Comparison of ENCODE assay signal across 22 cellular contexts in genomic region chr15:41562784-41563198, GRCh38. TPM values are rescaled to one million over a fixed set of nuclear protein-coding genes. Genes with fewer than 3 reads are reported as not detected.
A peak's percentile ranks its signal among the peaks of the same experiment; 100 is the strongest.
DNase-seq lines count a peak whose midpoint lies in the region; ATAC-seq, FAIRE-seq and TF ChIP-seq lines count a peak whose summit lies in the region.
"Had no signal": no experiment of that assay in that cellular context is flagged by ENCODE, and none has a peak within 500 bp of the region (broad histone marks: within the 10 kb centered on the region; RNA-seq: fewer than 3 reads in every experiment).

No MANE protein-coding gene starts in this region.

- H3K4me3 ChIP-seq in right cardiac atrium (ENCODE audit: low read length) = no peak overlapping the region
- H3K4me3 ChIP-seq in H1 (ENCODE audit: extremely low read depth in 1 of 4, insufficient read depth in 2 of 4, low read depth in 3 of 4, low read length in 4 of 4) = peak overlapping the region in 1 of 4 experiments; percentile 38; a peak in 1 of 8 replicates
- H3K4me3 ChIP-seq in neural progenitor cell = peak overlapping the region; percentile 11
- H3K4me3 ChIP-seq in uterus = no peak overlapping the region
- H3K4me3 ChIP-seq: prostate gland had no signal

- H3K23ac ChIP-seq in H1 (ENCODE audit: insufficient read length) = no peak overlapping the region

- peak overlapping the region; percentile 6 for H4K5ac ChIP-seq in H1 (ENCODE audit: insufficient read length, low read depth, low read length)

- no peak overlapping the region for H3K27ac Mint-ChIP-seq in neural progenitor cell
- H3K27ac Mint-ChIP-seq: activated naive CD8-positive, alpha-beta T cell had no signal

- no peak overlapping the region for H3K56ac ChIP-seq in H1 (replicated peaks; ENCODE audit: insufficient read length, low read depth, low read length)

- H3K14ac ChIP-seq in H1 (ENCODE audit: insufficient read length) = no peak overlapping the region

- H2BK15ac ChIP-seq in H1 (ENCODE audit: low read length) = no peak overlapping the region

- no peak overlapping the region for H2BK120ac ChIP-seq in H1 (replicated peaks; ENCODE audit: low read depth, low read length)

- FAIRE-seq in H1 (lab: Jason Lieb, UNC) = no peak
- FAIRE-seq: bronchial epithelial cell had no signal

- DNase-seq in right cardiac atrium (peak in 2 of 3 donors; percentile 64 to 74), Right ventricle myocardium superior (no peak), H1 (ENCODE audit: low read depth in 1 of 2, low spot score in 2 of 2) (no peak), neural progenitor cell (ENCODE audit: low spot score) (peak; percentile 48), uterus (peak; percentile 76 to 81), hepatic stellate cell (ENCODE audit: low spot score) (no peak), DMS53 (lab: John Stamatoyannopoulos, UW) (no peak)
- DNase-seq: activated CD4-positive, alpha-beta T cell treated with anti-CD3 and anti-CD28 coated beads, Interleukin-2, amount 50 U/mL, for 1 hour; CD4-positive, CD25-positive, alpha-beta regulatory T cell; EL; left cardiac atrium; NCI-H1436 treated with DMSO at 0.1 percent for 48 hours; NCI-H345; stimulated activated CD4-positive, alpha-beta T cell treated with anti-CD3 and anti-CD28 coated beads, Interleukin-15, amount 100 ng/mL, for 24 hours; stimulated activated naive CD8-positive, alpha-beta T cell treated with anti-CD3 and anti-CD28 coated beads, Interleukin-15, Interleukin-2, amounts not matched to agents 100 U/mL and 50 U/mL, for 24 hours; T1000 had no signal

- TF ChIP-seq CTCF in H1 (IDR thresholded peaks at IDR 0.05; ENCODE audit: control extremely low read depth in 1 of 3, insufficient read depth in 1 of 3, low read depth in 1 of 3, low read length in 3 of 3) = no peak
- no peak for TF ChIP-seq CTCF in neural progenitor cell (IDR thresholded peaks at IDR 0.05)
- no peak for TF ChIP-seq CTCF in uterus (IDR thresholded peaks at IDR 0.05)

- peak overlapping the region; percentile 97; the same call in 1 of the 2 replicates for H2AK5ac ChIP-seq in H1 (ENCODE audit: low read depth, low read length)

- H3K9me3 ChIP-seq in right cardiac atrium (ENCODE audit: control insufficient read depth, low read length) (no peaks in the 10 kb centered on the region), H1 (ENCODE audit: insufficient read depth in 2 of 2, low read depth in 1 of 2, low read length in 1 of 2) (no peaks in the 10 kb centered on the region), neural progenitor cell (ENCODE audit: low read depth) (no peaks in the 10 kb centered on the region), uterus (no peaks in the 10 kb centered on the region)
- H3K9me3 ChIP-seq: prostate gland had no signal

- peak overlapping the region; percentile 71 for H4K91ac ChIP-seq in H1 (replicated peaks; ENCODE audit: insufficient read length, low read length)

- peaks cover 7% of the 10 kb centered on the region; the same call in 1 of the 2 replicates for H3K23me2 ChIP-seq in H1 (ENCODE audit: low read depth, low read length)

- CTCF ChIA-PET in H1 (lab: Charles Lee; ENCODE audit: partially characterized antibody) = interaction anchor here (0.7 to 5.5 kb wide), 9 partner anchors 10 to 248 kb away, joined by 3 to 80 read pairs (median 5); no protein-coding TSS in a partner anchor

- no peak for TF ChIP-seq RAD21 in H1 (IDR thresholded peaks at IDR 0.05 in 1 of 2, conservative IDR thresholded peaks at IDR 0.05 in 1 of 2; ENCODE audit: low read depth in 2 of 2, low read length in 2 of 2)

- peak overlapping the region; percentile 78 for H3K18ac ChIP-seq in H1 (ENCODE audit: extremely low read depth, low read length)

- no peaks in the 10 kb centered on the region; the same call in none of the 2 replicates for H3K79me1 ChIP-seq in H1 (ENCODE audit: low read depth, low read length)

- POLR2A ChIA-PET in H1 (lab: Charles Lee; ENCODE audit: partially characterized antibody) = interaction anchor here (1.0 to 21.2 kb wide), 12 partner anchors 8 to 390 kb away, joined by 3 to 643 read pairs (median 7); partner anchors contain the start of genes MGA and RPAP1

- H3K27me3 Mint-ChIP-seq in neural progenitor cell (ENCODE audit: insufficient read depth, low read depth) = peaks cover 12% of the 10 kb centered on the region

- no peaks in the 10 kb centered on the region for H3K9me3 Mint-ChIP-seq in neural progenitor cell

- WGBS in right cardiac atrium = 66% methylated on average over 4 of the region's 4 CpGs
- WGBS in H1 (ENCODE audit: extremely low coverage in 1 of 2, insufficient coverage in 1 of 2, insufficient read length in 1 of 2, insufficient replicate concordance in 2 of 2, low coverage in 1 of 2, low lambda C conversion rate in 2 of 2, missing lambda C conversion rate in 1 of 2), 2 experiments = 79% methylated on average over 4 of the region's 4 CpGs; no CpG with 5 or more reads in 1 of the 2 experiments

- H3K36me3 Mint-ChIP-seq in neural progenitor cell = peaks cover 2% of the 10 kb centered on the region
- H3K36me3 Mint-ChIP-seq: activated naive CD8-positive, alpha-beta T cell; CD4-positive, CD25-positive, alpha-beta regulatory T cell had no signal

- intact Hi-C loops in right cardiac atrium (cut with DNase I) = no loop called here
- intact Hi-C loops in Right ventricle myocardium superior (cut with DNase I) = no loop called here
- intact Hi-C loops in uterus (cut with DNase I; ENCODE audit: low total_unique reads) = no loop called here

- peak overlapping the region in 1 of 4 experiments; percentile 37; a peak in 2 of 7 replicates for H3K9ac ChIP-seq in H1 (replicated peaks in 1 of 4; ENCODE audit: extremely low read depth in 1 of 4, low read depth in 3 of 4, low read length in 3 of 4)
- no peak overlapping the region for H3K9ac ChIP-seq in neural progenitor cell

- H3K4me2 ChIP-seq in H1 (ENCODE audit: insufficient read depth in 1 of 2, low read depth in 2 of 2, low read length in 2 of 2) = peak overlapping the region; percentile 44 to 61
- peak overlapping the region; percentile 99 for H3K4me2 ChIP-seq in neural progenitor cell

- H3K27me3 ChIP-seq in right cardiac atrium (ENCODE audit: control insufficient read depth, insufficient read depth) (no peaks in the 10 kb centered on the region), H1 (replicated peaks in 1 of 4; ENCODE audit: control insufficient read depth in 3 of 4, extremely low read depth in 1 of 4, insufficient read depth in 3 of 4, low read length in 3 of 4) (no peaks in the 10 kb centered on the region; a peak in 1 of 7 replicates), neural progenitor cell (no peaks in the 10 kb centered on the region), uterus (no peaks in the 10 kb centered on the region)

- peak overlapping the region; percentile 76 for H4K8ac ChIP-seq in H1 (ENCODE audit: extremely low read depth, insufficient read depth, low read length)

- H2BK12ac ChIP-seq in H1 (ENCODE audit: low read depth, low read length) = peak overlapping the region; percentile 93

- H2BK20ac ChIP-seq in H1 (ENCODE audit: low read length) = peak overlapping the region; percentile 98

- H3K36me3 ChIP-seq in H1 (ENCODE audit: control insufficient read depth in 2 of 4, insufficient read depth in 4 of 4, low read length in 3 of 4) (peaks cover 0 to 49% (median 6%) of the 10 kb centered on the region in 4 experiments; a peak in 5 of 8 replicates), neural progenitor cell (peaks cover 6% of the 10 kb centered on the region), uterus (no peaks in the 10 kb centered on the region)
- H3K36me3 ChIP-seq: prostate gland had no signal

- peak overlapping the region; percentile 80 for H2BK5ac ChIP-seq in H1 (ENCODE audit: low read depth, low read length)

- H3F3A ChIP-seq in neural progenitor cell (ENCODE audit: low read depth) = peaks cover 71% of the 10 kb centered on the region

- peaks cover 3% of the 10 kb centered on the region for H3K4me1 ChIP-seq in right cardiac atrium (ENCODE audit: control insufficient read depth, insufficient read depth, low read length)
- H3K4me1 ChIP-seq in H1 (replicated peaks in 1 of 4; ENCODE audit: control insufficient read depth in 3 of 4, insufficient read depth in 4 of 4, low read length in 3 of 4) = peaks cover 30 to 71% (median 59%) of the 10 kb centered on the region in 4 experiments
- H3K4me1 ChIP-seq in neural progenitor cell = peaks cover 79% of the 10 kb centered on the region
- H3K4me1 ChIP-seq in uterus = peaks cover 4 to 12% of the 10 kb centered on the region in 2 donors
- H3K4me1 ChIP-seq: prostate gland had no signal

- H3K4me3 Mint-ChIP-seq in neural progenitor cell = peak overlapping the region; percentile 18
- H3K4me3 Mint-ChIP-seq: activated naive CD8-positive, alpha-beta T cell had no signal

- H3K4me1 Mint-ChIP-seq in neural progenitor cell = peaks cover 78% of the 10 kb centered on the region

- H3K79me2 ChIP-seq in H1 (ENCODE audit: control insufficient read depth in 1 of 2, insufficient read depth in 2 of 2, low read length in 2 of 2) = peaks cover 0 to 21% of the 10 kb centered on the region in 2 experiments; a peak in 1 of 4 replicates
- peaks cover 52% of the 10 kb centered on the region for H3K79me2 ChIP-seq in neural progenitor cell (ENCODE audit: low read depth)

- H4K20me1 ChIP-seq in H1 (replicated peaks in 1 of 2; ENCODE audit: control insufficient read depth in 1 of 2, insufficient read depth in 2 of 2, low read length in 2 of 2) (peaks cover 0 to 3% of the 10 kb centered on the region in 2 experiments), neural progenitor cell (ENCODE audit: low read depth) (peaks cover 6% of the 10 kb centered on the region)

- TF ChIP-seq POLR2A in H1 (IDR thresholded peaks at IDR 0.05; ENCODE audit: control extremely low read depth in 1 of 2, low read depth in 2 of 2, low read length in 2 of 2) (no peak), uterus (IDR thresholded peaks at IDR 0.05) (no peak)

- ATAC-seq in right cardiac atrium (no peak), Right ventricle myocardium superior (ENCODE audit: poor library complexity) (no peak), HG03095 (IDR thresholded peaks at IDR 0.05; ENCODE audit: unreplicated experiment) (no peak)
- ATAC-seq: stimulated activated naive CD8-positive, alpha-beta T cell treated with anti-CD3 and anti-CD28 coated beads, Interleukin-15, Interleukin-2, amounts not matched to agents 100 U/mL and 50 U/mL, for 24 hours had no signal

- H3K27ac ChIP-seq in right cardiac atrium (ENCODE audit: low read length) = no peak overlapping the region
- H3K27ac ChIP-seq in H1 (ENCODE audit: low read depth, low read length) = peak overlapping the region; percentile 72
- peak overlapping the region; percentile 89 for H3K27ac ChIP-seq in neural progenitor cell
- H3K27ac ChIP-seq in uterus = peak overlapping the region; percentile 71 to 79
- H3K27ac ChIP-seq: HL-60, prostate gland had no signal

- H2AFZ ChIP-seq in H1 (ENCODE audit: low read length) (no peak overlapping the region), neural progenitor cell (replicated peaks) (no peak overlapping the region)

- TF ChIP-seq EP300 in H1 (IDR thresholded peaks at IDR 0.05; ENCODE audit: borderline replicate concordance in 1 of 2, low read depth in 2 of 2, low read length in 2 of 2) = no peak

- peak overlapping the region; percentile 63 for H3K4ac ChIP-seq in H1 (replicated peaks; ENCODE audit: insufficient read length, low read depth, low read length)

RNA-seq across cellular contexts. Expression of gene TYRO3, which starts 3.8 kb away (rescaled TPM):
- 10 to 100 TPM in 1 of 4 donors, 1 to 10 TPM in 3; 5.4 to 11.3 (median 7.0) TPM for total RNA-seq in right cardiac atrium
- 6.8 TPM for polyA plus RNA-seq in right cardiac atrium
- total RNA-seq in Right ventricle myocardium superior = 4.3 TPM
- 96.8 and 98.8 TPM in 2 replicates for total RNA-seq in H1 (2021; fragmentation: NEBNext Ultra II Directional; extraction: Animal tissue kit (Norgen Biotek cat#: 25700))
- polyA plus RNA-seq in H1 (2011; rRNA removed) = 82.7 and 131 TPM in 2 replicates
- polyA plus RNA-seq in H1 (2011; cell fraction: cytosol; rRNA removed) = 84.9 TPM
- polyA plus RNA-seq in H1 (2011; cell fraction: nucleus; rRNA removed) = 193 TPM
- 68.1 to 113 TPM (median 105 TPM) in 4 replicates for polyA plus RNA-seq in H1 (2012, experiment 1 of 2)
- 96.2 TPM for polyA plus RNA-seq in H1 (2012, experiment 2 of 2)
- 58.3 TPM for polyA plus RNA-seq in H1 (2013, experiment 1 of 2)
- 62.9 TPM for polyA plus RNA-seq in H1 (2013, experiment 2 of 2)
- 166 and 223 TPM in 2 replicates for polyA minus RNA-seq in H1 (2011; rRNA and poly(A)+ RNA removed)
- polyA minus RNA-seq in H1 (2011; cell fraction: cytosol; rRNA and poly(A)+ RNA removed) = 121 TPM
- polyA minus RNA-seq in H1 (2011; cell fraction: nucleus; rRNA and poly(A)+ RNA removed) = 106 TPM
- 59.1 and 116 TPM in 2 replicates for total RNA-seq in neural progenitor cell (ENCODE audit: low replicate concordance)
- 10 to 100 TPM in 3 of 4 donors, 1 to 10 TPM in 1; 6.5 to 34.8 (median 24.3) TPM for total RNA-seq in uterus
- total RNA-seq: CD4-positive, CD25-positive, alpha-beta regulatory T cell had no signal

RNA-seq across cellular contexts. Expression of gene RPAP1, which starts 18.7 kb away (rescaled TPM):
- total RNA-seq in right cardiac atrium (10 to 100 TPM; 19.2 to 25.3 (median 19.8) TPM), Right ventricle myocardium superior (26.4 TPM), neural progenitor cell (ENCODE audit: low replicate concordance) (20.3 and 36.8 TPM in 2 replicates), uterus (10 to 100 TPM in 3 of 4 donors, 1 to 10 TPM in 1; 3.8 to 42.5 (median 25.8) TPM)
- polyA plus RNA-seq in right cardiac atrium (10.1 TPM), H1 (2011; rRNA removed) (53.3 and 85.6 TPM in 2 replicates)
- 84.3 and 86.6 TPM in 2 replicates for total RNA-seq in H1 (2021; fragmentation: NEBNext Ultra II Directional; extraction: Animal tissue kit (Norgen Biotek cat#: 25700))
- 27.4 TPM for polyA plus RNA-seq in H1 (2011; cell fraction: cytosol; rRNA removed)
- polyA plus RNA-seq in H1 (2011; cell fraction: nucleus; rRNA removed) = 76.1 TPM
- 66.6 to 76.2 TPM (median 71.2 TPM) in 4 replicates for polyA plus RNA-seq in H1 (2012, experiment 1 of 2)
- 72.7 TPM for polyA plus RNA-seq in H1 (2012, experiment 2 of 2)
- 46.6 TPM for polyA plus RNA-seq in H1 (2013, experiment 1 of 2)
- polyA plus RNA-seq in H1 (2013, experiment 2 of 2) = 43.2 TPM
- 45.1 and 58.5 TPM in 2 replicates for polyA minus RNA-seq in H1 (2011; rRNA and poly(A)+ RNA removed)
- 39.3 TPM for polyA minus RNA-seq in H1 (2011; cell fraction: cytosol; rRNA and poly(A)+ RNA removed)
- 53.5 TPM for polyA minus RNA-seq in H1 (2011; cell fraction: nucleus; rRNA and poly(A)+ RNA removed)

RNA-seq across cellular contexts. Expression of gene LTK, which starts 49.2 kb away (rescaled TPM):
- total RNA-seq in right cardiac atrium = 1 to 10 TPM in 3 of 4 donors, under 1 TPM in 1; 0.95 to 1.5 (median 1.2) TPM
- polyA plus RNA-seq in right cardiac atrium = 1.6 TPM
- total RNA-seq in Right ventricle myocardium superior = 1.1 TPM
- 0.19 and 0.38 TPM in 2 replicates for total RNA-seq in H1 (2021; fragmentation: NEBNext Ultra II Directional; extraction: Animal tissue kit (Norgen Biotek cat#: 25700))
- 0.05 and 0.06 TPM in 2 replicates for polyA plus RNA-seq in H1 (2011; rRNA removed)
- 0.18 TPM for polyA plus RNA-seq in H1 (2011; cell fraction: cytosol; rRNA removed)
- 0.76 TPM for polyA plus RNA-seq in H1 (2011; cell fraction: nucleus; rRNA removed)
- polyA plus RNA-seq in H1 (2012, experiment 1 of 2) = 0.13 to 0.39 TPM (median 0.19 TPM) in 3 of 4 replicates, not detected in the other
- polyA plus RNA-seq in H1 (2012, experiment 2 of 2) = 0.14 TPM
- 0.14 TPM for polyA plus RNA-seq in H1 (2013, experiment 1 of 2)
- 0.09 TPM for polyA plus RNA-seq in H1 (2013, experiment 2 of 2)
- not detected in 2 replicates for polyA minus RNA-seq in H1 (2011; rRNA and poly(A)+ RNA removed)
- polyA minus RNA-seq in H1 (2011; cell fraction: cytosol; rRNA and poly(A)+ RNA removed) = not detected
- polyA minus RNA-seq in H1 (2011; cell fraction: nucleus; rRNA and poly(A)+ RNA removed) = not detected
- total RNA-seq in neural progenitor cell (ENCODE audit: low replicate concordance) = 0.12 TPM in 1 of 2 replicates, not detected in the other
- under 1 TPM in 2 of 4 donors, not detected in 2; 0.24 to 0.55 TPM for total RNA-seq in uterus
- total RNA-seq: bronchial epithelial cell, SK-MEL-5 had no signal

Comparison
In these comparisons a context has a peak if more than half of its experiments do, and no peak if none do; other contexts are left out.
1. DNase-seq: peak in right cardiac atrium (2 of 3), neural progenitor cell (single experiment) and uterus (2 of 2); none in Right ventricle myocardium superior (single experiment), H1 (0 of 2), hepatic stellate cell (single experiment) and DMS53 (single experiment).